Comparison of ENCODE assay signal across 12 cellular contexts in genomic region chr12:12432373-12432772, GRCh38.
A peak's percentile ranks its signal among the peaks of the same experiment; 100 is the strongest.
DNase-seq lines count a peak whose midpoint lies in the region; ATAC-seq, FAIRE-seq and TF ChIP-seq lines count a peak whose summit lies in the region.
"Had no signal": no experiment of that assay in that cellular context is flagged by ENCODE, and none has a peak within 500 bp of the region (broad histone marks: within the 10 kb centered on the region; RNA-seq: fewer than 3 reads in every experiment).

No MANE protein-coding gene starts in this region.

- H3K36me3 ChIP-seq in endothelial cell of umbilical vein (ENCODE audit: control insufficient read depth in 2 of 2, extremely low read depth in 1 of 2, insufficient read depth in 2 of 2, low read length in 2 of 2) (no peaks in the 10 kb centered on the region), prostate gland (no peaks in the 10 kb centered on the region), heart right ventricle (peaks cover 0 to 21% (median 0%) of the 10 kb centered on the region in 9 donors), SJCRH30 (no peaks in the 10 kb centered on the region)
- H3K36me3 ChIP-seq: gastrocnemius medialis, vagina had no signal

- POLR2A ChIA-PET in endothelial cell of umbilical vein (lab: Charles Lee), result no interaction called here

- intact Hi-C loops in endothelial cell of umbilical vein (cut with micrococcal nuclease) (no loop called here), prostate gland (cut with DNase I) (no loop called here), heart right ventricle (cut with DNase I) (no loop called here)

- ATAC-seq in heart right ventricle, result no peak
- ATAC-seq: gastrocnemius medialis had no signal

- H3K4me1 ChIP-seq in endothelial cell of umbilical vein (ENCODE audit: control insufficient read depth, extremely low read depth, insufficient read depth, low read length) (peaks cover 5% of the 10 kb centered on the region), prostate gland (replicated peaks) (peaks cover 3% of the 10 kb centered on the region), heart right ventricle (peaks cover 0 to 13% (median 0%) of the 10 kb centered on the region in 9 donors), SJCRH30 (no peaks in the 10 kb centered on the region)
- H3K4me1 ChIP-seq: gastrocnemius medialis had no signal

- H3K4me2 ChIP-seq in endothelial cell of umbilical vein (ENCODE audit: insufficient read depth, low read length), result no peak overlapping the region

- H3K79me2 ChIP-seq in endothelial cell of umbilical vein (ENCODE audit: control insufficient read depth, insufficient read depth, low read length), result no peaks in the 10 kb centered on the region

- no peak overlapping the region for H3K27ac ChIP-seq in endothelial cell of umbilical vein (ENCODE audit: insufficient read depth, low read depth, low read length)
- peak overlapping the region; percentile 55 to 68 for H3K27ac ChIP-seq in prostate gland
- no peak overlapping the region for H3K27ac ChIP-seq in heart right ventricle
- no peak overlapping the region for H3K27ac ChIP-seq in SJCRH30
- H3K27ac ChIP-seq: gastrocnemius medialis, vagina had no signal

- DNase-seq in NCI-H2196 (lab: John Stamatoyannopoulos, UW; ENCODE audit: unreplicated experiment), result peak; percentile 28
- DNase-seq in NCI-H2196 treated with DMSO at 0.1 percent for 48 hours (lab: John Stamatoyannopoulos, UW; ENCODE audit: unreplicated experiment), result no peak
- DNase-seq in NCI-H69 (lab: John Stamatoyannopoulos, UW), result peak; percentile 75
- peak; percentile 75 for DNase-seq in endothelial cell of umbilical vein (ENCODE audit: low read depth, low spot score)
- DNase-seq in prostate gland (ENCODE audit: low spot score), result peak; percentile 53
- no peak for DNase-seq in heart right ventricle
- DNase-seq in superior temporal gyrus (ENCODE audit: extremely low spot score), result no peak
- no peak for DNase-seq in SJCRH30
- DNase-seq: gastrocnemius medialis; stimulated activated CD4-positive, alpha-beta T cell treated with anti-CD3 and anti-CD28 coated beads, Interleukin-4, amount 100 ng/mL, for 4 hours had no signal

- dilution Hi-C loops in endothelial cell of umbilical vein (cut with MboI; ENCODE audit: extremely low pct_ligation_motif_present, low sequenced_read_pairs), result no loop called here

- TF ChIP-seq POLR2A in endothelial cell of umbilical vein (IDR thresholded peaks at IDR 0.05; ENCODE audit: low read depth, low read length) (no peak), prostate gland (IDR thresholded peaks at IDR 0.05) (no peak)

- TF ChIP-seq CTCF in endothelial cell of umbilical vein (IDR thresholded peaks at IDR 0.05; ENCODE audit: extremely low read depth in 1 of 2, insufficient read depth in 1 of 2, low read depth in 1 of 2, low read length in 2 of 2), result no peak
- no peak for TF ChIP-seq CTCF in prostate gland (IDR thresholded peaks at IDR 0.05)
- TF ChIP-seq CTCF in heart right ventricle (IDR thresholded peaks at IDR 0.05), result no peak

- peak; percentile 59 for FAIRE-seq in endothelial cell of umbilical vein (lab: Jason Lieb, UNC)
- FAIRE-seq: GM18507 had no signal

- no peaks in the 10 kb centered on the region for H3K9me1 ChIP-seq in endothelial cell of umbilical vein (replicated peaks; ENCODE audit: control insufficient read depth, extremely low read depth, insufficient read depth, low read length)

- no TSS peak for BruUV-seq in endothelial cell of umbilical vein (replicated peaks; lab: Mats Ljungman, UMichigan)

- H3K9me3 ChIP-seq in endothelial cell of umbilical vein (replicated peaks; ENCODE audit: control insufficient read depth, insufficient read depth, low read length) (no peaks in the 10 kb centered on the region), prostate gland (no peaks in the 10 kb centered on the region), heart right ventricle (no peaks in the 10 kb centered on the region), SJCRH30 (replicated peaks) (no peaks in the 10 kb centered on the region)
- H3K9me3 ChIP-seq: gastrocnemius medialis, vagina had no signal

- H3K27me3 ChIP-seq in endothelial cell of umbilical vein (ENCODE audit: control insufficient read depth in 2 of 2, insufficient read depth in 2 of 2, low read length in 2 of 2) (no peaks in the 10 kb centered on the region), prostate gland (replicated peaks; ENCODE audit: insufficient read depth) (no peaks in the 10 kb centered on the region), heart right ventricle (no peaks in the 10 kb centered on the region), SJCRH30 (no peaks in the 10 kb centered on the region)
- H3K27me3 ChIP-seq: gastrocnemius medialis, vagina had no signal

- CTCF ChIA-PET in endothelial cell of umbilical vein (lab: Charles Lee), result no interaction called here

- H2AFZ ChIP-seq in endothelial cell of umbilical vein (ENCODE audit: low read depth, low read length), result no peak overlapping the region

- H3K4me3 ChIP-seq in endothelial cell of umbilical vein (replicated peaks in 1 of 3; ENCODE audit: insufficient read depth in 1 of 3, low read depth in 1 of 3, low read length in 3 of 3), result no peak overlapping the region
- no peak overlapping the region for H3K4me3 ChIP-seq in prostate gland
- H3K4me3 ChIP-seq in heart right ventricle, result no peak overlapping the region
- H3K4me3 ChIP-seq in SJCRH30, result no peak overlapping the region
- H3K4me3 ChIP-seq: gastrocnemius medialis, vagina had no signal

- no peaks in the 10 kb centered on the region for H4K20me1 ChIP-seq in endothelial cell of umbilical vein (replicated peaks; ENCODE audit: control insufficient read depth, extremely low read depth, insufficient read depth, low read length)

- no peak overlapping the region for H3K9ac ChIP-seq in endothelial cell of umbilical vein (replicated peaks; ENCODE audit: extremely low read depth, insufficient read depth, low read length)

TF ChIP-seq in endothelial cell of umbilical vein, 7 proteins besides CTCF, POLR2A, EP300 and RAD21:
- TF ChIP-seq FOS (IDR thresholded peaks at IDR 0.05; ENCODE audit: borderline replicate concordance, insufficient read depth, low read length), result no peak
- no peak for TF ChIP-seq GATA2 (IDR thresholded peaks at IDR 0.05; ENCODE audit: insufficient read depth, insufficient read length, low read depth, low read length)
- no peak for TF ChIP-seq MAX (IDR thresholded peaks at IDR 0.05; ENCODE audit: insufficient read depth, insufficient read length)

Comparison
In these comparisons a context has a peak if more than half of its experiments do, and no peak if none do; other contexts are left out.
1. DNase-seq: peak in NCI-H2196 (single experiment), NCI-H69 (single experiment), endothelial cell of umbilical vein (single experiment) and prostate gland (single experiment); none in NCI-H2196 treated with DMSO at 0.1 percent for 48 hours (single experiment), heart right ventricle (0 of 2), superior temporal gyrus (single experiment) and SJCRH30 (0 of 2).
2. H3K27ac ChIP-seq: peak in prostate gland (2 of 2); none in endothelial cell of umbilical vein (single experiment), heart right ventricle (0 of 10) and SJCRH30 (single experiment).